In genomic region chr14:32934891-32935633, GRCh38 we compare ENCODE assay signal across 9 cellular contexts. TPM values are rescaled to one million over a fixed set of nuclear protein-coding genes. Genes with fewer than 3 reads are reported as not detected.
DNase-seq lines count a peak whose midpoint lies in the region; ATAC-seq, FAIRE-seq and TF ChIP-seq lines count a peak whose summit lies in the region.
"Had no signal": no experiment of that assay in that cellular context is flagged by ENCODE, and none has a peak within 500 bp of the region (broad histone marks: within the 10 kb centered on the region; RNA-seq: fewer than 3 reads in every experiment).

No MANE protein-coding gene starts in this region.

- H3K9me3 ChIP-seq in cardiac muscle cell (ENCODE audit: low read depth) = no peaks in the 10 kb centered on the region
- no peaks in the 10 kb centered on the region for H3K9me3 ChIP-seq in mesenchymal stem cell (ENCODE audit: control insufficient read depth, low read length)

- H3K36me3 Mint-ChIP-seq in brain = no peaks in the 10 kb centered on the region
- no peaks in the 10 kb centered on the region for H3K36me3 Mint-ChIP-seq in activated naive CD4-positive, alpha-beta T cell treated with anti-CD3 and anti-CD28 coated beads for 36 hours (ENCODE audit: low read depth)

- peak in 1 of 2 donors; percentile 40 for DNase-seq in cardiac muscle cell (ENCODE audit: low read depth in 1 of 2, low spot score in 1 of 2)
- no peak for DNase-seq in left ventricle myocardium superior
- peak; percentile 43 for DNase-seq in mesenchymal stem cell
- DNase-seq in urothelium cell line (ENCODE audit: low spot score) = peak; percentile 31
- no peak for DNase-seq in activated naive CD4-positive, alpha-beta T cell treated with anti-CD3 and anti-CD28 coated beads for 36 hours
- DNase-seq in RPMI8226 = no peak
- DNase-seq: cerebellar nuclear complex had no signal

- peak overlapping the region; percentile 41 to 95 (median 92) for H3K27ac Mint-ChIP-seq in brain
- H3K27ac Mint-ChIP-seq in activated naive CD4-positive, alpha-beta T cell treated with anti-CD3 and anti-CD28 coated beads for 36 hours = no peak overlapping the region

- H2BK15ac ChIP-seq in mesenchymal stem cell (ENCODE audit: low read depth, poor library complexity, severe bottlenecking) = no peak overlapping the region

- no peak overlapping the region for H4K8ac ChIP-seq in mesenchymal stem cell (ENCODE audit: low read length)

- TF ChIP-seq CTCF in cardiac muscle cell (IDR thresholded peaks at IDR 0.05; ENCODE audit: low read depth, low read length) (no peak), brain (conservative IDR thresholded peaks at IDR 0.05) (no peak)

- peak overlapping the region; percentile 57 for H3K9ac ChIP-seq in mesenchymal stem cell (ENCODE audit: low read length)

- peaks cover 16% of the 10 kb centered on the region for H3K4me1 ChIP-seq in cardiac muscle cell (ENCODE audit: low read depth)
- peaks cover 33% of the 10 kb centered on the region for H3K4me1 ChIP-seq in mesenchymal stem cell (ENCODE audit: control insufficient read depth, insufficient read depth, low read depth, low read length)

- H3K36me3 ChIP-seq in cardiac muscle cell (no peaks in the 10 kb centered on the region), mesenchymal stem cell (ENCODE audit: control insufficient read depth in 1 of 2, insufficient read depth in 2 of 2, low read depth in 1 of 2, low read length in 2 of 2) (no peaks in the 10 kb centered on the region)

- H3K18ac ChIP-seq in mesenchymal stem cell (ENCODE audit: low read depth in 1 of 2, low read length in 2 of 2) = peak overlapping the region; percentile 6 to 45

- H3K4me3 Mint-ChIP-seq in brain = peak overlapping the region; percentile 87 to 94 (median 90)
- H3K4me3 Mint-ChIP-seq in activated naive CD4-positive, alpha-beta T cell treated with anti-CD3 and anti-CD28 coated beads for 36 hours = no peak overlapping the region

- H3K9me3 Mint-ChIP-seq in brain = peaks cover 0 to 11% (median 0%) of the 10 kb centered on the region in 5 experiments
- no peaks in the 10 kb centered on the region for H3K9me3 Mint-ChIP-seq in activated naive CD4-positive, alpha-beta T cell treated with anti-CD3 and anti-CD28 coated beads for 36 hours

- H3K14ac ChIP-seq in mesenchymal stem cell (ENCODE audit: low read length in 2 of 2) = no peak overlapping the region

- peak overlapping the region; percentile 86 for H2AFZ ChIP-seq in mesenchymal stem cell (ENCODE audit: low read depth, low read length)

- under 1% methylated on average over 34 of the region's 39 CpGs for WGBS in mesenchymal stem cell

- H2BK12ac ChIP-seq in mesenchymal stem cell (ENCODE audit: low read length in 2 of 2) = peak overlapping the region in 1 of 2 experiments; percentile 15

- no peak overlapping the region for H3K4ac ChIP-seq in mesenchymal stem cell (ENCODE audit: low read depth in 1 of 2, low read length in 2 of 2)

- H3K27me3 ChIP-seq in cardiac muscle cell (peaks cover 88% of the 10 kb centered on the region), mesenchymal stem cell (ENCODE audit: control insufficient read depth in 1 of 2, insufficient read depth in 1 of 2, low read length in 2 of 2) (peaks cover 41 to 53% of the 10 kb centered on the region in 2 experiments)

- ATAC-seq in left ventricle myocardium superior = no peak
- ATAC-seq in HG03457 (IDR thresholded peaks at IDR 0.05; ENCODE audit: unreplicated experiment) = no peak

- H2BK5ac ChIP-seq in mesenchymal stem cell (ENCODE audit: low read depth, low read length, poor library complexity, severe bottlenecking) = no peak overlapping the region

- H3K27ac ChIP-seq in cardiac muscle cell = no peak overlapping the region
- no peak overlapping the region for H3K27ac ChIP-seq in mesenchymal stem cell (ENCODE audit: low read length, poor library complexity, severe bottlenecking)

- no peak overlapping the region for H3K23ac ChIP-seq in mesenchymal stem cell (ENCODE audit: low read length in 2 of 2)

- H3K4me3 ChIP-seq in cardiac muscle cell (peak overlapping the region; percentile 32), mesenchymal stem cell (ENCODE audit: insufficient read depth in 1 of 2, low read depth in 1 of 2, low read length in 2 of 2) (peak overlapping the region; percentile 41 to 79)

- H3K27me3 Mint-ChIP-seq in brain = peaks cover 46% of the 10 kb centered on the region
- peaks cover 65% of the 10 kb centered on the region for H3K27me3 Mint-ChIP-seq in activated naive CD4-positive, alpha-beta T cell treated with anti-CD3 and anti-CD28 coated beads for 36 hours (ENCODE audit: low read depth)

- CTCF ChIA-PET in activated naive CD4-positive, alpha-beta T cell treated with anti-CD3 and anti-CD28 coated beads for 36 hours (lab: Charles Lee) = no interaction called here

- no peak for FAIRE-seq in urothelium cell line (lab: Jason Lieb, UNC)

- no peaks in the 10 kb centered on the region for H3K79me1 ChIP-seq in mesenchymal stem cell (replicated peaks; ENCODE audit: low read length, poor library complexity, severe bottlenecking)

- intact Hi-C loops in left ventricle myocardium superior (cut with micrococcal nuclease) = no loop called here
- intact Hi-C loops in activated naive CD4-positive, alpha-beta T cell treated with anti-CD3 and anti-CD28 coated beads for 36 hours (cut with micrococcal nuclease) = loop anchor here (5.0 kb wide), 3 partner anchors 223 to 733 kb away; partner anchors contain the start of genes RNU6-7 and RNU6-8

- peaks cover 45% of the 10 kb centered on the region for H3K4me1 Mint-ChIP-seq in brain
- peaks cover 16% of the 10 kb centered on the region for H3K4me1 Mint-ChIP-seq in activated naive CD4-positive, alpha-beta T cell treated with anti-CD3 and anti-CD28 coated beads for 36 hours (ENCODE audit: low read depth)

- H4K91ac ChIP-seq in mesenchymal stem cell (ENCODE audit: low read length) = no peak overlapping the region

- H3K4me2 ChIP-seq in mesenchymal stem cell (ENCODE audit: low read length, poor library complexity, severe bottlenecking) = peak overlapping the region; percentile 97

- no peak overlapping the region for H2AK5ac ChIP-seq in mesenchymal stem cell (ENCODE audit: low read length, severe bottlenecking)

- H2BK120ac ChIP-seq in mesenchymal stem cell (ENCODE audit: low read depth, low read length) = no peak overlapping the region

RNA-seq across cellular contexts. Expression of gene NPAS3, which starts 3.6 kb away (rescaled TPM):
- total RNA-seq in cardiac muscle cell = 0.18 and 0.32 TPM in 2 replicates
- 0.18 and 0.82 TPM in 2 replicates for polyA plus RNA-seq in cardiac muscle cell
- 1.1 TPM for total RNA-seq in left ventricle myocardium superior
- 5.1 TPM for polyA plus RNA-seq in brain (ENCODE audit: insufficient read depth, low read depth, low replicate concordance)
- 2.7 TPM for polyA plus RNA-seq in mesenchymal stem cell (2013, experiment 1 of 2)
- 2.9 TPM for polyA plus RNA-seq in mesenchymal stem cell (2013, experiment 2 of 2)
- total RNA-seq in activated naive CD4-positive, alpha-beta T cell treated with anti-CD3 and anti-CD28 coated beads for 36 hours = not detected

Comparison
In these comparisons a context has a peak if more than half of its experiments do, and no peak if none do; other contexts are left out.
1. DNase-seq: peak in mesenchymal stem cell (single experiment) and urothelium cell line (single experiment); none in left ventricle myocardium superior (single experiment), activated naive CD4-positive, alpha-beta T cell treated with anti-CD3 and anti-CD28 coated beads for 36 hours (single experiment) and RPMI8226 (single experiment).